In the genomic region with DNA sequence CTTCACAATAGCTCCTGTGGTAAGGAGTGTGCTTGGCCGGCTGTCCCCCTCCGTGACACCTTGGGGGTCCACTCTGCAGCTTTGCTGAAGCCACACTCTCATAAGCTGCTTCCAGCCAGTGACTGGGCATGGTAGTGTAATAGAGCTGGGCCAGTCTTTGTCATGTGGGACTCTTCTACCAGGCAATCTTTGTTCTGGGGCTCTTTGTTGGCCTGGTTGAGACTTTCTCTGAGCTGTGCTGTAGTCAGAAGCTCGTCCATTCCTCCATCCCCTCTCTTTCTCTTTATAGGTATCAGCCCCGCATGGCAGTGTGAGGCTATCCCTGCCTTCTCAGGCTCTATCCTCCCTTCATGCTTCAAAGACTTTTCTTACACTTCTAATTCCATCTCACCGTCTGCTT, we compare ENCODE assay signal across 28 cellular contexts. TPM values are rescaled to one million over a fixed set of nuclear protein-coding genes. Genes with fewer than 3 reads are reported as not detected.
"Had no signal": no experiment of that assay in that cellular context is flagged by ENCODE, and none has a peak within 500 bp of the region (broad histone marks: within the 10 kb centered on the region; RNA-seq: fewer than 3 reads in every experiment).

No MANE protein-coding gene starts in this region.

- H2AFZ ChIP-seq: parathyroid adenoma had no signal

- H3K9me3 ChIP-seq: colonic mucosa, thyroid gland, vagina had no signal

- H3K27ac ChIP-seq: colonic mucosa, esophagus squamous epithelium, heart right ventricle, lower lobe of right lung, parathyroid adenoma, sigmoid colon, stomach, thyroid gland, vagina had no signal

- H3K9ac ChIP-seq: parathyroid adenoma had no signal

- ATAC-seq: heart right ventricle; left colon; left ventricle myocardium superior; lower lobe of right lung; natural killer cell; stimulated activated effector memory CD8-positive, alpha-beta T cell treated with anti-CD3 and anti-CD28 coated beads, Interleukin-12 subunit alpha, Interleukin-12 subunit beta, amount 100 ng/mL, for 72 hours had no signal

- H3K4me1 ChIP-seq: colonic mucosa, heart right ventricle, lower lobe of right lung, parathyroid adenoma, sigmoid colon, stomach, thyroid gland, vagina had no signal

- H3K36me3 ChIP-seq: colonic mucosa, esophagus squamous epithelium, heart right ventricle, lower lobe of right lung, sigmoid colon, stomach, thyroid gland, vagina had no signal

- DNase-seq: colonic mucosa; effector memory CD4-positive, alpha-beta T cell; erythroblast; esophagus squamous epithelium; foreskin melanocyte; glutamatergic neuron; heart right ventricle; hypothalamus; immature natural killer cell; islet precursor cell; kidney glomerular epithelial cell; left colon; left ventricle myocardium superior; lower lobe of right lung; natural killer cell; sigmoid colon; stimulated activated CD4-positive, alpha-beta T cell treated with anti-CD3 and anti-CD28 coated beads, Interleukin-2, amount 100 ng/mL, for 24 hours; stimulated activated CD4-positive, alpha-beta T cell treated with anti-CD3 and anti-CD28 coated beads, Interleukin-4, amount 100 ng/mL, for 24 hours; stimulated activated naive CD4-positive, alpha-beta T cell treated with Interleukin-2 at 50 U/mL for 16 hours; stomach; thyroid gland had no signal

- H3K27me3 ChIP-seq: colonic mucosa, esophagus squamous epithelium, heart right ventricle, sigmoid colon, stomach, thyroid gland, vagina had no signal

- H3K79me2 ChIP-seq: parathyroid adenoma had no signal

- FAIRE-seq: endometrium had no signal

- H3K4me3 ChIP-seq: colonic mucosa, esophagus squamous epithelium, heart right ventricle, lower lobe of right lung, sigmoid colon, stomach, thyroid gland, vagina had no signal

RNA-seq across cellular contexts. Expression of a gene that starts 25.7 kb away (rescaled TPM):
- total RNA-seq: neural crest cell had no signal

RNA-seq across cellular contexts. Expression of a gene that starts 42.5 kb away (rescaled TPM):
- total RNA-seq: chondrocyte, mononuclear cell, natural killer cell had no signal
- polyA plus RNA-seq: immature natural killer cell had no signal
